In the genomic region with DNA sequence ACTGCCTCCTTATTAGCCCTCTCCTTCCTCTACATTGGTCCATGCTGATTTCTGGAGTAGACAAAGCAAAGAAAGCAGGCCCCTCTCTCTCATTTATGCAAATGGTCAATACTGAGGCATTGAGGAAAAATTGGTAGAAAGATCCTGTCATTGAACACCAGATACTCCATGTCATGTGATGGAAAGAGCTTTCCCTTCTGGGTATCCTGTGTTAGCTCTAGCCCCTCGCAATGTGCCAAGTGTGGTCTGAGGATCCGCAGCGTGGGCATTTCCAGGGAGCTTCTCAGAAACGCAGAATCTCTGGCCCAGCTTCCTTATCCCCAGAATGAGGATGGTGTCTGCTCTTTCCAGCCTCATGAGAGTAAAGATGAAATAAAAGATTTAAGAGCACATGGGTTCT, we compare ENCODE assay signal across 21 cellular contexts.
"Had no signal": no experiment of that assay in that cellular context is flagged by ENCODE, and none has a peak within 500 bp of the region (broad histone marks: within the 10 kb centered on the region; RNA-seq: fewer than 3 reads in every experiment).

No MANE protein-coding gene starts in this region.

- H3K27ac Mint-ChIP-seq: activated B cell treated with CpG ODN at 0.5 μM for 24 hours; activated CD4-positive, alpha-beta T cell treated with anti-CD3 and anti-CD28 coated beads, Interleukin-2, amount 10 ng/mL, durations not matched to agents 24 days and 14 days; activated CD8-positive, alpha-beta T cell treated with anti-CD3 and anti-CD28 coated beads, Interleukin-2, amount 10 ng/mL, durations not matched to agents 7 days and 5 days; activated naive CD4-positive, alpha-beta T cell treated with anti-CD3 and anti-CD28 coated beads, Interleukin-2, amount 50 U/mL, for 72 hours; activated T-cell treated with anti-CD3 and anti-CD28 coated beads, Interleukin-2, amount 50 U/mL, for 72 hours; naive B cell had no signal

- H3K36me3 Mint-ChIP-seq: activated naive CD4-positive, alpha-beta T cell treated with anti-CD3 and anti-CD28 coated beads, Interleukin-2, amount 50 U/mL, for 72 hours; naive B cell had no signal

- H3K27me3 ChIP-seq: sigmoid colon, testis, upper lobe of left lung had no signal

- H3K4me1 ChIP-seq: testis had no signal

- H3K9me3 ChIP-seq: pancreas, sigmoid colon, stomach, testis, upper lobe of left lung had no signal

- H3K4me1 Mint-ChIP-seq: activated CD4-positive, alpha-beta T cell treated with anti-CD3 and anti-CD28 coated beads, Interleukin-2, amount 10 ng/mL, durations not matched to agents 24 days and 14 days had no signal

- H3K4me3 ChIP-seq: lung, pancreas, sigmoid colon, stomach, testis, upper lobe of left lung had no signal

- DNase-seq: activated B cell treated with CpG ODN at 0.5 μM for 24 hours; activated CD4-positive, alpha-beta T cell treated with anti-CD3 and anti-CD28 coated beads, Interleukin-2, amount 10 ng/mL, durations not matched to agents 24 days and 14 days; activated CD8-positive, alpha-beta memory T cell treated with anti-CD3 and anti-CD28 coated beads, Interleukin-2, amount 50 U/mL, for 4 hours; activated CD8-positive, alpha-beta T cell treated with anti-CD3 and anti-CD28 coated beads, Interleukin-2, amount 10 ng/mL, durations not matched to agents 7 days and 5 days; activated gamma-delta T cell; activated T-cell treated with anti-CD3 and anti-CD28 coated beads, Interleukin-2, amount 50 U/mL, for 72 hours; caudate nucleus; left cardiac atrium; naive B cell; pancreas; sigmoid colon; stimulated activated CD4-positive, alpha-beta T cell treated with anti-CD3 and anti-CD28 coated beads, Interleukin-1b, Interleukin-23, amount 100 ng/mL, for 48 hours; stomach; testis; upper lobe of left lung had no signal

- H3K36me3 ChIP-seq: pancreas, sigmoid colon, stomach, upper lobe of left lung had no signal

- H3K4me3 Mint-ChIP-seq: activated B cell treated with CpG ODN at 0.5 μM for 24 hours; activated CD4-positive, alpha-beta T cell treated with anti-CD3 and anti-CD28 coated beads, Interleukin-2, amount 10 ng/mL, durations not matched to agents 24 days and 14 days; activated CD8-positive, alpha-beta T cell treated with anti-CD3 and anti-CD28 coated beads, Interleukin-2, amount 10 ng/mL, durations not matched to agents 7 days and 5 days; activated T-cell treated with anti-CD3 and anti-CD28 coated beads, Interleukin-2, amount 50 U/mL, for 72 hours; naive B cell had no signal

- ATAC-seq: activated CD8-positive, alpha-beta T cell treated with anti-CD3 and anti-CD28 coated beads, Interleukin-2, amount 10 ng/mL, durations not matched to agents 7 days and 5 days; activated naive CD4-positive, alpha-beta T cell treated with anti-CD3 and anti-CD28 coated beads, Interleukin-2, amount 50 U/mL, for 72 hours; activated T-cell treated with anti-CD3 and anti-CD28 coated beads, Interleukin-2, amount 50 U/mL, for 72 hours; esophagus mucosa; left cardiac atrium; pancreas had no signal

- FAIRE-seq: colon, endometrium, pancreas, TTC549 had no signal

- H3K9me3 Mint-ChIP-seq: activated B cell treated with CpG ODN at 0.5 μM for 24 hours; activated CD4-positive, alpha-beta T cell treated with anti-CD3 and anti-CD28 coated beads, Interleukin-2, amount 10 ng/mL, durations not matched to agents 24 days and 14 days; activated T-cell treated with anti-CD3 and anti-CD28 coated beads, Interleukin-2, amount 50 U/mL, for 72 hours; naive B cell had no signal

- H3K27ac ChIP-seq: sigmoid colon, stomach, testis, upper lobe of left lung had no signal
